In the genomic region with DNA sequence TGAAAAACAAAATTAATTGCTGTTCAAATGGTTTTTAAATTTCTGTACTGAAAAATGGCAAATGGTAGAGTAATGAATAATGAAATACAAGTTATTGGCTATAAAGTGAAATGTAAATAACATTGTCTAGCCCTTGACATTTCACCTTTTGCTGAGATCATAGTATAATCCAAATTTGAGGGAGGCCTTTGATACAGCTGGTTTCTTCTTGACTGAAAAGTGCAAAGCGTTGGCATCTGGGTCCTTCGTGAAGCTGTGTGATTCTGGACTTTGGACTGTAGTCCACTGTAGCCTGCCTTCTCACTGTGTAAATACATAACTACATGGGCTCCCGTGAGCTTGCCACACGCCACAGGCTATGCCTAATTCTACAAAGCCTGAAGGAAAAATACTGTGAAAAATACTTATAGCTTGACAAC, we compare ENCODE assay signal across 1 cellular context.
TF ChIP-seq lines count a peak whose summit lies in the region.

No MANE protein-coding gene starts in this region.

TF ChIP-seq in HepG2, 621 proteins besides CTCF, POLR2A, EP300 and RAD21 (continued from another document):
- TF ChIP-seq, protein P1, sequence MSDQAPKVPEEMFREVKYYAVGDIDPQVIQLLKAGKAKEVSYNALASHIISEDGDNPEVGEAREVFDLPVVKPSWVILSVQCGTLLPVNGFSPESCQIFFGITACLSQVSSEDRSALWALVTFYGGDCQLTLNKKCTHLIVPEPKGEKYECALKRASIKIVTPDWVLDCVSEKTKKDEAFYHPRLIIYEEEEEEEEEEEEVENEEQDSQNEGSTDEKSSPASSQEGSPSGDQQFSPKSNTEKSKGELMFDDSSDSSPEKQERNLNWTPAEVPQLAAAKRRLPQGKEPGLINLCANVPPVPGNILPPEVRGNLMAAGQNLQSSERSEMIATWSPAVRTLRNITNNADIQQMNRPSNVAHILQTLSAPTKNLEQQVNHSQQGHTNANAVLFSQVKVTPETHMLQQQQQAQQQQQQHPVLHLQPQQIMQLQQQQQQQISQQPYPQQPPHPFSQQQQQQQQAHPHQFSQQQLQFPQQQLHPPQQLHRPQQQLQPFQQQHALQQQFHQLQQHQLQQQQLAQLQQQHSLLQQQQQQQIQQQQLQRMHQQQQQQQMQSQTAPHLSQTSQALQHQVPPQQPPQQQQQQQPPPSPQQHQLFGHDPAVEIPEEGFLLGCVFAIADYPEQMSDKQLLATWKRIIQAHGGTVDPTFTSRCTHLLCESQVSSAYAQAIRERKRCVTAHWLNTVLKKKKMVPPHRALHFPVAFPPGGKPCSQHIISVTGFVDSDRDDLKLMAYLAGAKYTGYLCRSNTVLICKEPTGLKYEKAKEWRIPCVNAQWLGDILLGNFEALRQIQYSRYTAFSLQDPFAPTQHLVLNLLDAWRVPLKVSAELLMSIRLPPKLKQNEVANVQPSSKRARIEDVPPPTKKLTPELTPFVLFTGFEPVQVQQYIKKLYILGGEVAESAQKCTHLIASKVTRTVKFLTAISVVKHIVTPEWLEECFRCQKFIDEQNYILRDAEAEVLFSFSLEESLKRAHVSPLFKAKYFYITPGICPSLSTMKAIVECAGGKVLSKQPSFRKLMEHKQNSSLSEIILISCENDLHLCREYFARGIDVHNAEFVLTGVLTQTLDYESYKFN (CRISPR knock-in tag; conservative IDR thresholded peaks at IDR 0.05): peak; percentile 93
- TF ChIP-seq, protein P2, sequence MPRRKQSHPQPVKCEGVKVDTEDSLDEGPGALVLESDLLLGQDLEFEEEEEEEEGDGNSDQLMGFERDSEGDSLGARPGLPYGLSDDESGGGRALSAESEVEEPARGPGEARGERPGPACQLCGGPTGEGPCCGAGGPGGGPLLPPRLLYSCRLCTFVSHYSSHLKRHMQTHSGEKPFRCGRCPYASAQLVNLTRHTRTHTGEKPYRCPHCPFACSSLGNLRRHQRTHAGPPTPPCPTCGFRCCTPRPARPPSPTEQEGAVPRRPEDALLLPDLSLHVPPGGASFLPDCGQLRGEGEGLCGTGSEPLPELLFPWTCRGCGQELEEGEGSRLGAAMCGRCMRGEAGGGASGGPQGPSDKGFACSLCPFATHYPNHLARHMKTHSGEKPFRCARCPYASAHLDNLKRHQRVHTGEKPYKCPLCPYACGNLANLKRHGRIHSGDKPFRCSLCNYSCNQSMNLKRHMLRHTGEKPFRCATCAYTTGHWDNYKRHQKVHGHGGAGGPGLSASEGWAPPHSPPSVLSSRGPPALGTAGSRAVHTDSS (CRISPR knock-in tag; conservative IDR thresholded peaks at IDR 0.05): no peak
- TF ChIP-seq MEF2D (CRISPR knock-in tag; IDR thresholded peaks at IDR 0.05) (peak; percentile 27; the same call in 1 of the 2 replicates), ZSCAN25 (CRISPR knock-in tag; IDR thresholded peaks at IDR 0.05) (no peak), MTF2 (CRISPR knock-in tag; IDR thresholded peaks at IDR 0.05; ENCODE audit: borderline replicate concordance) (no peak), ATF5 (CRISPR knock-in tag; IDR thresholded peaks at IDR 0.05; ENCODE audit: low read depth) (no peak), HNRNPL (IDR thresholded peaks at IDR 0.05; ENCODE audit: low read depth, low read length) (0 out of 2 replicates have a peak, but pooled peaks have one; percentile 23), SOX13 (IDR thresholded peaks at IDR 0.05) (peak; percentile 44; the same call in 1 of the 2 replicates), SOX13 (CRISPR knock-in tag; conservative IDR thresholded peaks at IDR 0.05 in 1 of 2, IDR thresholded peaks at IDR 0.05 in 1 of 2) (peak in 1 of 2 experiments; percentile 79; a peak in 2 of 4 replicates), ZNF777 (CRISPR knock-in tag; IDR thresholded peaks at IDR 0.05) (no peak), HMG20A (CRISPR knock-in tag; IDR thresholded peaks at IDR 0.05; ENCODE audit: borderline replicate concordance) (peak; percentile 89), HOXA3 (CRISPR knock-in tag; IDR thresholded peaks at IDR 0.05) (peak; percentile 40; the same call in 1 of the 2 replicates), SMARCC2 (IDR thresholded peaks at IDR 0.05) (no peak), MAZ (IDR thresholded peaks at IDR 0.05; ENCODE audit: borderline replicate concordance, low read depth, low read length) (no peak), MAZ (CRISPR knock-in tag; IDR thresholded peaks at IDR 0.05; ENCODE audit: low read depth) (no peak), KAT8 (CRISPR knock-in tag; IDR thresholded peaks at IDR 0.05) (peak; percentile 35; the same call in 1 of the 2 replicates), NFE2 (CRISPR knock-in tag; IDR thresholded peaks at IDR 0.05) (no peak), ZNF432 (CRISPR knock-in tag; IDR thresholded peaks at IDR 0.05; ENCODE audit: borderline replicate concordance) (no peak), PBX2 (CRISPR knock-in tag; IDR thresholded peaks at IDR 0.05) (no peak), CCAR2 (optimal IDR thresholded peaks at IDR 0.05; ENCODE audit: low read depth, low read length) (no peak), GPN1 (CRISPR knock-in tag; IDR thresholded peaks at IDR 0.05; ENCODE audit: borderline replicate concordance) (no peak), FOSL1 (CRISPR knock-in tag; IDR thresholded peaks at IDR 0.05; ENCODE audit: borderline replicate concordance) (no peak), ZFP36L2 (CRISPR knock-in tag; IDR thresholded peaks at IDR 0.05) (no peak), ZFX (CRISPR knock-in tag; IDR thresholded peaks at IDR 0.05; ENCODE audit: low read depth) (peak; percentile 24; the same call in 1 of the 2 replicates), ZNF557 (CRISPR knock-in tag; IDR thresholded peaks at IDR 0.05) (no peak), SRY (CRISPR knock-in tag; IDR thresholded peaks at IDR 0.05) (no peak), BRD4 (CRISPR knock-in tag; IDR thresholded peaks at IDR 0.05) (no peak), KDM6A (CRISPR knock-in tag; IDR thresholded peaks at IDR 0.05; ENCODE audit: low read depth) (peak; percentile 87), ZNF781 (CRISPR knock-in tag; IDR thresholded peaks at IDR 0.05; ENCODE audit: borderline replicate concordance, not compliant biosample characterization) (no peak), NPAS2 (CRISPR knock-in tag; IDR thresholded peaks at IDR 0.05; ENCODE audit: borderline replicate concordance) (no peak), SIN3A (IDR thresholded peaks at IDR 0.05; ENCODE audit: borderline replicate concordance, low read depth, low read length) (no peak), NFIB (CRISPR knock-in tag; IDR thresholded peaks at IDR 0.05; ENCODE audit: borderline replicate concordance) (no peak), NONO (IDR thresholded peaks at IDR 0.05) (no peak), NONO (CRISPR knock-in tag; conservative IDR thresholded peaks at IDR 0.05) (peak; percentile 39; the same call in 1 of the 2 replicates), HNF1B (CRISPR knock-in tag; IDR thresholded peaks at IDR 0.05) (no peak), HNRNPK (IDR thresholded peaks at IDR 0.05; ENCODE audit: low read depth, low read length, poor library complexity, severe bottlenecking) (no peak), LBX2 (CRISPR knock-in tag; IDR thresholded peaks at IDR 0.05; ENCODE audit: borderline replicate concordance) (no peak), MED13 (CRISPR knock-in tag; IDR thresholded peaks at IDR 0.05) (no peak), MTA3 (CRISPR knock-in tag; IDR thresholded peaks at IDR 0.05) (no peak), GATAD2A (CRISPR knock-in tag; IDR thresholded peaks at IDR 0.05) (peak; percentile 93), ASH2L (IDR thresholded peaks at IDR 0.05; ENCODE audit: insufficient read length, low read depth, low read length) (peak; percentile 84), HIVEP1 (CRISPR knock-in tag; IDR thresholded peaks at IDR 0.05) (no peak)
- TF ChIP-seq, protein P3, sequence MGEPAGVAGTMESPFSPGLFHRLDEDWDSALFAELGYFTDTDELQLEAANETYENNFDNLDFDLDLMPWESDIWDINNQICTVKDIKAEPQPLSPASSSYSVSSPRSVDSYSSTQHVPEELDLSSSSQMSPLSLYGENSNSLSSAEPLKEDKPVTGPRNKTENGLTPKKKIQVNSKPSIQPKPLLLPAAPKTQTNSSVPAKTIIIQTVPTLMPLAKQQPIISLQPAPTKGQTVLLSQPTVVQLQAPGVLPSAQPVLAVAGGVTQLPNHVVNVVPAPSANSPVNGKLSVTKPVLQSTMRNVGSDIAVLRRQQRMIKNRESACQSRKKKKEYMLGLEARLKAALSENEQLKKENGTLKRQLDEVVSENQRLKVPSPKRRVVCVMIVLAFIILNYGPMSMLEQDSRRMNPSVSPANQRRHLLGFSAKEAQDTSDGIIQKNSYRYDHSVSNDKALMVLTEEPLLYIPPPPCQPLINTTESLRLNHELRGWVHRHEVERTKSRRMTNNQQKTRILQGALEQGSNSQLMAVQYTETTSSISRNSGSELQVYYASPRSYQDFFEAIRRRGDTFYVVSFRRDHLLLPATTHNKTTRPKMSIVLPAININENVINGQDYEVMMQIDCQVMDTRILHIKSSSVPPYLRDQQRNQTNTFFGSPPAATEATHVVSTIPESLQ (CRISPR knock-in tag; conservative IDR thresholded peaks at IDR 0.05): no peak
- TF ChIP-seq, protein P4, sequence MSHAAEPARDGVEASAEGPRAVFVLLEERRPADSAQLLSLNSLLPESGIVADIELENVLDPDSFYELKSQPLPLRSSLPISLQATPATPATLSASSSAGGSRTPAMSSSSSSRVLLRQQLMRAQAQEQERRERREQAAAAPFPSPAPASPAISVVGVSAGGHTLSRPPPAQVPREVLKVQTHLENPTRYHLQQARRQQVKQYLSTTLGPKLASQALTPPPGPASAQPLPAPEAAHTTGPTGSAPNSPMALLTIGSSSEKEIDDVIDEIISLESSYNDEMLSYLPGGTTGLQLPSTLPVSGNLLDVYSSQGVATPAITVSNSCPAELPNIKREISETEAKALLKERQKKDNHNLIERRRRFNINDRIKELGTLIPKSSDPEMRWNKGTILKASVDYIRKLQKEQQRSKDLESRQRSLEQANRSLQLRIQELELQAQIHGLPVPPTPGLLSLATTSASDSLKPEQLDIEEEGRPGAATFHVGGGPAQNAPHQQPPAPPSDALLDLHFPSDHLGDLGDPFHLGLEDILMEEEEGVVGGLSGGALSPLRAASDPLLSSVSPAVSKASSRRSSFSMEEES (CRISPR knock-in tag; IDR thresholded peaks at IDR 0.05): 0 out of 2 replicates have a peak, but pooled peaks have one; percentile 37
